1 cellular context compared by ENCODE assay signal in genomic region chr5:154697335-154697734, GRCh38.
TF ChIP-seq lines count a peak whose summit lies in the region.

No MANE protein-coding gene starts in this region.

TF ChIP-seq in K562, 482 proteins besides CTCF, POLR2A, EP300 and RAD21 (continued from another document):
- TF ChIP-seq TSHZ1 (CRISPR knock-in tag; IDR thresholded peaks at IDR 0.05) (no peak), SUPT5H (IDR thresholded peaks at IDR 0.05) (no peak)
